Comparison of ENCODE assay signal across 27 cellular contexts in the genomic region with DNA sequence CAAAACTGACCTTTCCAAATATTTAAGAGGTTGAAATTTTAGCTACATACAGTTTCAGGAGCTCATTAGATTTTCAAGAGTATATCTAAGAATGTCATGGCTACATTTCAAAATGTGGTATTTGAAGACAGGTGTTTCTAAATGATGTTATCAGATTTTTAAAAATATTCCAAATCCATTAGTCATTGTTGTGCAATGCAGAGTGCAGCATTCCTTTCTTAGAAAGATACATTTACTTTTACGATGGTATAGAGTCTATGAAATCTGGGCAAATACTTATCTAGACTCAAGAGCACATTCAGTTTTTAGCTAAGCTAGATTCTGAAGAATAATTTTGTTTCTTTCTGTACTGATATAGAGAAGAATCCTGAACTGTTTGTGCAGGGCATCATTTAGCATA.
DNase-seq lines count a peak whose midpoint lies in the region; ATAC-seq, FAIRE-seq and TF ChIP-seq lines count a peak whose summit lies in the region.
"Had no signal": no experiment of that assay in that cellular context is flagged by ENCODE, and none has a peak within 500 bp of the region (broad histone marks: within the 10 kb centered on the region; RNA-seq: fewer than 3 reads in every experiment).

No MANE protein-coding gene starts in this region.

- CTCF ChIA-PET in SK-N-SH (lab: Yijun Ruan, JAX) = interaction anchor here (1.0 to 3.1 kb wide), 2 partner anchors 18 to 23 kb away, joined by 3 to 8 read pairs; no protein-coding TSS in a partner anchor

- H3K4me2 ChIP-seq in SK-N-SH (no peak overlapping the region), hepatocyte (no peak overlapping the region)

- no peaks in the 10 kb centered on the region for H3K27me3 Mint-ChIP-seq in progenitor cell of endocrine pancreas
- H3K27me3 Mint-ChIP-seq: IgD-negative memory B cell had no signal

- DNase-seq in SK-N-SH (no peak), OCI-M1 (lab: John Stamatoyannopoulos, UW) (peak; percentile 33), bronchial epithelial cell (ENCODE audit: low read depth) (peak; percentile 2), NCI-H1105 (lab: John Stamatoyannopoulos, UW) (no peak), progenitor cell of endocrine pancreas (ENCODE audit: low spot score, unreplicated experiment) (no peak), hepatocyte (ENCODE audit: low spot score) (no peak)
- DNase-seq: AML-193; C1 segment of cervical spinal cord; CD8-positive, alpha-beta T cell; DND-41; GM23248; NCI-H1417 treated with DMSO at 0.1 percent for 48 hours; NCI-H2029; NCI-H2227 treated with DMSO at 0.1 percent for 48 hours; NCI-H510A treated with DMSO at 0.1 percent for 48 hours; NCI-H748 treated with DMSO at 0.1 percent for 48 hours; Peyer's patch; SW 1271 had no signal

- no peaks in the 10 kb centered on the region for H3K4me1 Mint-ChIP-seq in progenitor cell of endocrine pancreas (ENCODE audit: low read depth)
- H3K4me1 Mint-ChIP-seq: IgD-negative memory B cell had no signal

- H3K4me3 ChIP-seq in SK-N-SH (ENCODE audit: low read depth in 2 of 2, low read length in 1 of 2) (no peak overlapping the region), bronchial epithelial cell (ENCODE audit: low read depth, low read length) (no peak overlapping the region), hepatocyte (no peak overlapping the region)
- H3K4me3 ChIP-seq: GM23248, HAP-1, Peyer's patch had no signal

- H3K9me3 ChIP-seq in SK-N-SH (no peaks in the 10 kb centered on the region), hepatocyte (ENCODE audit: low read depth) (no peaks in the 10 kb centered on the region)
- H3K9me3 ChIP-seq: HAP-1, Peyer's patch had no signal

- no peaks in the 10 kb centered on the region for H3K36me3 Mint-ChIP-seq in progenitor cell of endocrine pancreas (ENCODE audit: insufficient read depth)
- H3K36me3 Mint-ChIP-seq: CD8-positive, alpha-beta T cell had no signal

- H3K27me3 ChIP-seq in SK-N-SH (ENCODE audit: insufficient read depth) (no peaks in the 10 kb centered on the region), bronchial epithelial cell (ENCODE audit: control insufficient read depth, insufficient read depth, low read length) (no peaks in the 10 kb centered on the region), hepatocyte (no peaks in the 10 kb centered on the region)
- H3K27me3 ChIP-seq: Peyer's patch had no signal

- H3K36me3 ChIP-seq in SK-N-SH (replicated peaks in 1 of 2; ENCODE audit: control insufficient read depth in 1 of 2, insufficient read depth in 2 of 2, low read length in 1 of 2) (no peaks in the 10 kb centered on the region), bronchial epithelial cell (ENCODE audit: control insufficient read depth, insufficient read depth, low read length) (no peaks in the 10 kb centered on the region), hepatocyte (replicated peaks; ENCODE audit: insufficient read depth, low read depth) (no peaks in the 10 kb centered on the region)
- H3K36me3 ChIP-seq: HAP-1, Peyer's patch had no signal

- WGBS in SK-N-SH (ENCODE audit: low lambda C conversion rate) = 31% methylated on average over 1 of the region's 1 CpG
- 43% methylated on average over 1 of the region's 1 CpG for WGBS in hepatocyte (ENCODE audit: low lambda C conversion rate, missing lambda C conversion rate)

- no peaks in the 10 kb centered on the region for H3F3A ChIP-seq in SK-N-SH (replicated peaks; ENCODE audit: insufficient read depth)

- H3K4me1 ChIP-seq in SK-N-SH (ENCODE audit: control insufficient read depth in 1 of 2, insufficient read depth in 2 of 2, low read depth in 1 of 2, low read length in 1 of 2) = peaks cover 0 to 23% of the 10 kb centered on the region in 2 experiments; a peak in 2 of 4 replicates
- H3K4me1 ChIP-seq in hepatocyte (ENCODE audit: insufficient read depth) = no peaks in the 10 kb centered on the region
- H3K4me1 ChIP-seq: HAP-1, Peyer's patch had no signal

- H3K79me2 ChIP-seq in SK-N-SH (ENCODE audit: insufficient read depth) (no peaks in the 10 kb centered on the region), hepatocyte (no peaks in the 10 kb centered on the region)

- H4K20me1 ChIP-seq in SK-N-SH (ENCODE audit: insufficient read depth) (no peaks in the 10 kb centered on the region), hepatocyte (ENCODE audit: insufficient read depth, poor library complexity, severe bottlenecking) (no peaks in the 10 kb centered on the region)

- H3K27ac ChIP-seq in SK-N-SH (ENCODE audit: low read depth in 2 of 2, low read length in 1 of 2) = peak overlapping the region in 1 of 2 experiments; percentile 65; a peak in 1 of 4 replicates
- H3K27ac ChIP-seq in hepatocyte = no peak overlapping the region
- H3K27ac ChIP-seq: 22Rv1, GM23248, HL-60, Peyer's patch had no signal

- ATAC-seq in SK-N-SH treated with all-trans-retinoic acid at 6 μM for 48 hours (peak; percentile 76), HG02885 (IDR thresholded peaks at IDR 0.05; ENCODE audit: poor library complexity, unreplicated experiment) (no peak)
- ATAC-seq: CD8-positive, alpha-beta T cell; Right ventricle myocardium inferior had no signal

- no peak for TF ChIP-seq CTCF in SK-N-SH (IDR thresholded peaks at IDR 0.05)
- TF ChIP-seq CTCF in bronchial epithelial cell (IDR thresholded peaks at IDR 0.05; ENCODE audit: insufficient read depth, low read length, severe bottlenecking) = no peak
- no peak for TF ChIP-seq CTCF in progenitor cell of endocrine pancreas (IDR thresholded peaks at IDR 0.05; ENCODE audit: unreplicated experiment)
- TF ChIP-seq CTCF in hepatocyte (IDR thresholded peaks at IDR 0.05; ENCODE audit: poor library complexity) = no peak

- no peak overlapping the region for H3K27ac Mint-ChIP-seq in progenitor cell of endocrine pancreas
- H3K27ac Mint-ChIP-seq: CD8-positive, alpha-beta T cell; IgD-negative memory B cell had no signal

- H3K4me3 Mint-ChIP-seq in progenitor cell of endocrine pancreas (ENCODE audit: low read depth) = no peak overlapping the region
- H3K4me3 Mint-ChIP-seq: CD8-positive, alpha-beta T cell; IgD-negative memory B cell had no signal

- no peak for FAIRE-seq in bronchial epithelial cell (lab: Jason Lieb, UNC)
- FAIRE-seq: G401.6, GM12892 had no signal

- H3K9ac ChIP-seq in SK-N-SH = no peak overlapping the region
- H3K9ac ChIP-seq: GM23248 had no signal

- no peak for TF ChIP-seq RAD21 in SK-N-SH (IDR thresholded peaks at IDR 0.05; ENCODE audit: low read length)

- no peak for TF ChIP-seq EP300 in SK-N-SH (IDR thresholded peaks at IDR 0.05; ENCODE audit: borderline replicate concordance in 1 of 2, low read depth in 1 of 2, low read length in 1 of 2)

- H2AFZ ChIP-seq in SK-N-SH (ENCODE audit: low read depth) = no peak overlapping the region
- no peak overlapping the region for H2AFZ ChIP-seq in hepatocyte
- H2AFZ ChIP-seq: GM23248 had no signal

- POLR2A ChIA-PET in SK-N-SH (lab: Yijun Ruan, JAX) = no interaction called here

- H3K9me3 Mint-ChIP-seq in progenitor cell of endocrine pancreas (ENCODE audit: low read depth) = peaks cover 4% of the 10 kb centered on the region
- H3K9me3 Mint-ChIP-seq: CD8-positive, alpha-beta T cell had no signal

- no peaks in the 10 kb centered on the region for H3K9me2 ChIP-seq in SK-N-SH
- no peaks in the 10 kb centered on the region for H3K9me2 ChIP-seq in hepatocyte (replicated peaks; ENCODE audit: insufficient read depth)

TF ChIP-seq in SK-N-SH treated with all-trans-retinoic acid at 6 μM for 48 hours, 23 proteins besides CTCF, POLR2A, EP300 and RAD21:
- TF ChIP-seq TCF4 (CRISPR knock-in tag; IDR thresholded peaks at IDR 0.05; ENCODE audit: borderline replicate concordance) (no peak), ISL1 (CRISPR knock-in tag; IDR thresholded peaks at IDR 0.05) (peak; percentile 82), TOX (CRISPR knock-in tag; IDR thresholded peaks at IDR 0.05; ENCODE audit: borderline replicate concordance) (0 out of 2 replicates have a peak, but pooled peaks have one; percentile 20), ZNF8 (CRISPR knock-in tag; IDR thresholded peaks at IDR 0.05) (no peak)
TF ChIP-seq in SK-N-SH treated with all-trans-retinoic acid at 6 μM for 48 hours: peak in this region for 2.

TF ChIP-seq in SK-N-SH, 30 proteins besides CTCF, POLR2A, EP300 and RAD21 (continues in another document):
- no peak for TF ChIP-seq FOSL2 (IDR thresholded peaks at IDR 0.05; ENCODE audit: borderline replicate concordance, low read depth)
- no peak for TF ChIP-seq RXRA (IDR thresholded peaks at IDR 0.05; ENCODE audit: borderline replicate concordance, low read depth)
- no peak for TF ChIP-seq ELF1 (IDR thresholded peaks at IDR 0.05)
- TF ChIP-seq SIN3A (IDR thresholded peaks at IDR 0.05; ENCODE audit: borderline replicate concordance, low read depth, low read length) = no peak
- no peak for TF ChIP-seq NFIC (IDR thresholded peaks at IDR 0.05; ENCODE audit: borderline replicate concordance)
- TF ChIP-seq, protein P1, sequence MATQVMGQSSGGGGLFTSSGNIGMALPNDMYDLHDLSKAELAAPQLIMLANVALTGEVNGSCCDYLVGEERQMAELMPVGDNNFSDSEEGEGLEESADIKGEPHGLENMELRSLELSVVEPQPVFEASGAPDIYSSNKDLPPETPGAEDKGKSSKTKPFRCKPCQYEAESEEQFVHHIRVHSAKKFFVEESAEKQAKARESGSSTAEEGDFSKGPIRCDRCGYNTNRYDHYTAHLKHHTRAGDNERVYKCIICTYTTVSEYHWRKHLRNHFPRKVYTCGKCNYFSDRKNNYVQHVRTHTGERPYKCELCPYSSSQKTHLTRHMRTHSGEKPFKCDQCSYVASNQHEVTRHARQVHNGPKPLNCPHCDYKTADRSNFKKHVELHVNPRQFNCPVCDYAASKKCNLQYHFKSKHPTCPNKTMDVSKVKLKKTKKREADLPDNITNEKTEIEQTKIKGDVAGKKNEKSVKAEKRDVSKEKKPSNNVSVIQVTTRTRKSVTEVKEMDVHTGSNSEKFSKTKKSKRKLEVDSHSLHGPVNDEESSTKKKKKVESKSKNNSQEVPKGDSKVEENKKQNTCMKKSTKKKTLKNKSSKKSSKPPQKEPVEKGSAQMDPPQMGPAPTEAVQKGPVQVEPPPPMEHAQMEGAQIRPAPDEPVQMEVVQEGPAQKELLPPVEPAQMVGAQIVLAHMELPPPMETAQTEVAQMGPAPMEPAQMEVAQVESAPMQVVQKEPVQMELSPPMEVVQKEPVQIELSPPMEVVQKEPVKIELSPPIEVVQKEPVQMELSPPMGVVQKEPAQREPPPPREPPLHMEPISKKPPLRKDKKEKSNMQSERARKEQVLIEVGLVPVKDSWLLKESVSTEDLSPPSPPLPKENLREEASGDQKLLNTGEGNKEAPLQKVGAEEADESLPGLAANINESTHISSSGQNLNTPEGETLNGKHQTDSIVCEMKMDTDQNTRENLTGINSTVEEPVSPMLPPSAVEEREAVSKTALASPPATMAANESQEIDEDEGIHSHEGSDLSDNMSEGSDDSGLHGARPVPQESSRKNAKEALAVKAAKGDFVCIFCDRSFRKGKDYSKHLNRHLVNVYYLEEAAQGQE (IDR thresholded peaks at IDR 0.05; ENCODE audit: low read depth, low read length) = no peak
- TF ChIP-seq YY1 (IDR thresholded peaks at IDR 0.05; ENCODE audit: low read depth) = no peak
- no peak for TF ChIP-seq EZH2phosphoT487 (IDR thresholded peaks at IDR 0.05; ENCODE audit: borderline replicate concordance, low read depth)

Comparison
In these comparisons a context has a peak if more than half of its experiments do, and no peak if none do; other contexts are left out.
1. DNase-seq: peak in OCI-M1 (single experiment) and bronchial epithelial cell (single experiment); none in SK-N-SH (single experiment), NCI-H1105 (single experiment), progenitor cell of endocrine pancreas (single experiment) and hepatocyte (single experiment).